27 cellular contexts compared by ENCODE assay signal in the genomic region with DNA sequence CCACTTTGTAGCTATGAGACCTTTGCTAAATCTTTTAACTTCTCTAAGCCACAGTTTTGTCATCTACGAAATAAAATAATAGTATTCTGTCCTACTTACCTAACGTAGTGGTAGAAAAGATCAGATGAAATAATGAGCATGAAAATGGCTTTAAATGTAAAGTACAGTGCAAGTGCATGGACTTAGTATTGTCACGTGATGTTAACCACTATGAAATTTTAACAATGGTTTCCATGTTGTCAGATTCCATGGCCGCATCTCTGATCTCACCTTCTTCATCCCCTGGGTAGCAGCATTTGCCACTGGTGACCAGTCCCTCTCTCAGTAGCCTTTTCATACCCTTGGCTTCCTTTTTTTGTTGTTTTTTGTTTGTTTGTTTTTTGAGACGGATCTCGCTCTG.
"Had no signal": no experiment of that assay in that cellular context is flagged by ENCODE, and none has a peak within 500 bp of the region (broad histone marks: within the 10 kb centered on the region; RNA-seq: fewer than 3 reads in every experiment).

No MANE protein-coding gene starts in this region.

- H3K4me3 ChIP-seq: stomach, suprapubic skin, testis, thoracic aorta, thyroid gland, tibial artery, tibial nerve, transverse colon, upper lobe of left lung, upper lobe of right lung, uterus, vagina had no signal

- H3K36me3 ChIP-seq: stomach, suprapubic skin, thoracic aorta, thyroid gland, tibial artery, tibial nerve, transverse colon, upper lobe of left lung, upper lobe of right lung, uterus, vagina had no signal

- DNase-seq: stimulated activated CD4-positive, alpha-beta T cell treated with anti-CD3 and anti-CD28 coated beads, Interleukin-2, amount 100 ng/mL, for 48 hours; stimulated activated CD4-positive, alpha-beta T cell treated with anti-CD3 and anti-CD28 coated beads, Interleukin-4, amount 100 ng/mL, for 1 hour; stimulated activated CD4-positive, alpha-beta T cell treated with anti-CD3 and anti-CD28 coated beads, Interleukin-4, amount 100 ng/mL, for 24 hours; stimulated activated CD4-positive, alpha-beta T cell treated with anti-CD3 and anti-CD28 coated beads, Interleukin-4, amount 100 ng/mL, for 4 hours; stimulated activated CD8-positive, alpha-beta memory T cell treated with anti-CD3 and anti-CD28 coated beads, Interleukin-4, amount 100 ng/mL, for 48 hours; stimulated activated naive B cell treated with anti-CD40 and anti-IgM and Interleukin-4, amounts not matched to agents 10 μg/mL and 1 μg/mL and 100 μg/mL, for 72 hours; stimulated activated naive CD4-positive, alpha-beta T cell; stimulated activated naive CD4-positive, alpha-beta T cell treated with Interleukin-2 at 50 U/mL for 16 hours; stimulated activated naive CD8-positive, alpha-beta T cell treated with anti-CD3 and anti-CD28 coated beads, Interleukin-15, amount 100 ng/mL, for 72 hours; stimulated activated naive CD8-positive, alpha-beta T cell treated with anti-CD3 and anti-CD28 coated beads, Interleukin-15, Interleukin-2, amounts not matched to agents 100 U/mL and 50 U/mL, for 24 hours; stomach; substantia nigra; testis; thyroid gland; tibial artery; transverse colon; trophoblast cell; upper lobe of left lung; upper lobe of right lung; uterus had no signal

- H3K27ac ChIP-seq: stomach, suprapubic skin, testis, thoracic aorta, thyroid gland, tibial artery, tibial nerve, transverse colon, upper lobe of left lung, upper lobe of right lung, uterus, vagina had no signal

- ATAC-seq: stimulated activated effector memory CD8-positive, alpha-beta T cell treated with anti-CD3 and anti-CD28 coated beads, Interleukin-12 subunit alpha, Interleukin-12 subunit beta, amount 100 ng/mL, for 72 hours; stimulated activated memory B cell treated with anti-CD40 and anti-IgM and Interleukin-4, amounts not matched to agents 10 μg/mL and 1 μg/mL and 100 μg/mL, for 72 hours; stimulated activated naive B cell treated with anti-CD40 and anti-IgM and Interleukin-4, amounts not matched to agents 10 μg/mL and 1 μg/mL and 100 μg/mL, for 72 hours; stimulated activated naive CD8-positive, alpha-beta T cell treated with anti-CD3 and anti-CD28 coated beads, Interleukin-15, amount 100 ng/mL, for 72 hours; stimulated activated naive CD8-positive, alpha-beta T cell treated with anti-CD3 and anti-CD28 coated beads, Interleukin-15, Interleukin-2, amounts not matched to agents 100 U/mL and 50 U/mL, for 24 hours; upper lobe of right lung had no signal

- H3K27me3 ChIP-seq: stomach, suprapubic skin, testis, thyroid gland, tibial artery, tibial nerve, transverse colon, upper lobe of left lung, upper lobe of right lung, uterus, vagina had no signal

- H3K9me3 ChIP-seq: suprapubic skin, testis, thoracic aorta, thyroid gland, tibial artery, tibial nerve, transverse colon, upper lobe of left lung, upper lobe of right lung, uterus, vagina had no signal

- H3K4me1 ChIP-seq: stomach, suprapubic skin, testis, thyroid gland, tibial artery, tibial nerve, transverse colon, upper lobe of left lung, upper lobe of right lung, uterus, vagina had no signal

- FAIRE-seq: urothelium cell line had no signal
